ENCODE assay signal across 2 cellular contexts in genomic region chr22:26901228-26901816, GRCh38.
TF ChIP-seq lines count a peak whose summit lies in the region.

No MANE protein-coding gene starts in this region.

TF ChIP-seq in H1, 55 proteins besides CTCF, POLR2A, EP300 and RAD21:
- TF ChIP-seq NRF1 (IDR thresholded peaks at IDR 0.05; ENCODE audit: low read depth, low read length): no peak
- TF ChIP-seq SIRT6 (IDR thresholded peaks at IDR 0.05; ENCODE audit: low read length): no peak
- no peak for TF ChIP-seq TAF7 (optimal IDR thresholded peaks at IDR 0.05; ENCODE audit: borderline replicate concordance, low read depth, low read length)
- TF ChIP-seq HDAC2 (IDR thresholded peaks at IDR 0.05; ENCODE audit: borderline replicate concordance in 1 of 2, low read depth in 2 of 2, low read length in 2 of 2): no peak
- no peak for TF ChIP-seq RBBP5 (IDR thresholded peaks at IDR 0.05; ENCODE audit: borderline replicate concordance, low read depth, low read length)
- no peak for TF ChIP-seq SIX5 (IDR thresholded peaks at IDR 0.05; ENCODE audit: low read depth, low read length)
- no peak for TF ChIP-seq CBX5 (IDR thresholded peaks at IDR 0.05; ENCODE audit: low read depth, low read length)
- TF ChIP-seq CHD7 (IDR thresholded peaks at IDR 0.05; ENCODE audit: insufficient replicate concordance, low read length): no peak
- TF ChIP-seq JUND (IDR thresholded peaks at IDR 0.05; ENCODE audit: low read length): no peak
- no peak for TF ChIP-seq KDM1A (IDR thresholded peaks at IDR 0.05; ENCODE audit: borderline replicate concordance, low read length)
- no peak for TF ChIP-seq SP2 (IDR thresholded peaks at IDR 0.05; ENCODE audit: low read length)

TF ChIP-seq in neural cell, 6 proteins besides CTCF, POLR2A, EP300 and RAD21:
- no peak for TF ChIP-seq SMC3 (conservative IDR thresholded peaks at IDR 0.05; ENCODE audit: poor library complexity)
- TF ChIP-seq TAF1 (IDR thresholded peaks at IDR 0.05; ENCODE audit: low read depth): no peak
- TF ChIP-seq, protein P1, sequence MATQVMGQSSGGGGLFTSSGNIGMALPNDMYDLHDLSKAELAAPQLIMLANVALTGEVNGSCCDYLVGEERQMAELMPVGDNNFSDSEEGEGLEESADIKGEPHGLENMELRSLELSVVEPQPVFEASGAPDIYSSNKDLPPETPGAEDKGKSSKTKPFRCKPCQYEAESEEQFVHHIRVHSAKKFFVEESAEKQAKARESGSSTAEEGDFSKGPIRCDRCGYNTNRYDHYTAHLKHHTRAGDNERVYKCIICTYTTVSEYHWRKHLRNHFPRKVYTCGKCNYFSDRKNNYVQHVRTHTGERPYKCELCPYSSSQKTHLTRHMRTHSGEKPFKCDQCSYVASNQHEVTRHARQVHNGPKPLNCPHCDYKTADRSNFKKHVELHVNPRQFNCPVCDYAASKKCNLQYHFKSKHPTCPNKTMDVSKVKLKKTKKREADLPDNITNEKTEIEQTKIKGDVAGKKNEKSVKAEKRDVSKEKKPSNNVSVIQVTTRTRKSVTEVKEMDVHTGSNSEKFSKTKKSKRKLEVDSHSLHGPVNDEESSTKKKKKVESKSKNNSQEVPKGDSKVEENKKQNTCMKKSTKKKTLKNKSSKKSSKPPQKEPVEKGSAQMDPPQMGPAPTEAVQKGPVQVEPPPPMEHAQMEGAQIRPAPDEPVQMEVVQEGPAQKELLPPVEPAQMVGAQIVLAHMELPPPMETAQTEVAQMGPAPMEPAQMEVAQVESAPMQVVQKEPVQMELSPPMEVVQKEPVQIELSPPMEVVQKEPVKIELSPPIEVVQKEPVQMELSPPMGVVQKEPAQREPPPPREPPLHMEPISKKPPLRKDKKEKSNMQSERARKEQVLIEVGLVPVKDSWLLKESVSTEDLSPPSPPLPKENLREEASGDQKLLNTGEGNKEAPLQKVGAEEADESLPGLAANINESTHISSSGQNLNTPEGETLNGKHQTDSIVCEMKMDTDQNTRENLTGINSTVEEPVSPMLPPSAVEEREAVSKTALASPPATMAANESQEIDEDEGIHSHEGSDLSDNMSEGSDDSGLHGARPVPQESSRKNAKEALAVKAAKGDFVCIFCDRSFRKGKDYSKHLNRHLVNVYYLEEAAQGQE (IDR thresholded peaks at IDR 0.05; ENCODE audit: borderline replicate concordance): no peak
- no peak for TF ChIP-seq POLR2AphosphoS5 (IDR thresholded peaks at IDR 0.05)
- no peak for TF ChIP-seq EZH2 (IDR thresholded peaks at IDR 0.05; ENCODE audit: borderline replicate concordance, insufficient read depth, low read length, poor library complexity, severe bottlenecking)
- no peak for TF ChIP-seq MXI1 (conservative IDR thresholded peaks at IDR 0.05; ENCODE audit: poor library complexity, severe bottlenecking)
TF ChIP-seq in neural cell: peak in this region for 0.
